In the genomic region with DNA sequence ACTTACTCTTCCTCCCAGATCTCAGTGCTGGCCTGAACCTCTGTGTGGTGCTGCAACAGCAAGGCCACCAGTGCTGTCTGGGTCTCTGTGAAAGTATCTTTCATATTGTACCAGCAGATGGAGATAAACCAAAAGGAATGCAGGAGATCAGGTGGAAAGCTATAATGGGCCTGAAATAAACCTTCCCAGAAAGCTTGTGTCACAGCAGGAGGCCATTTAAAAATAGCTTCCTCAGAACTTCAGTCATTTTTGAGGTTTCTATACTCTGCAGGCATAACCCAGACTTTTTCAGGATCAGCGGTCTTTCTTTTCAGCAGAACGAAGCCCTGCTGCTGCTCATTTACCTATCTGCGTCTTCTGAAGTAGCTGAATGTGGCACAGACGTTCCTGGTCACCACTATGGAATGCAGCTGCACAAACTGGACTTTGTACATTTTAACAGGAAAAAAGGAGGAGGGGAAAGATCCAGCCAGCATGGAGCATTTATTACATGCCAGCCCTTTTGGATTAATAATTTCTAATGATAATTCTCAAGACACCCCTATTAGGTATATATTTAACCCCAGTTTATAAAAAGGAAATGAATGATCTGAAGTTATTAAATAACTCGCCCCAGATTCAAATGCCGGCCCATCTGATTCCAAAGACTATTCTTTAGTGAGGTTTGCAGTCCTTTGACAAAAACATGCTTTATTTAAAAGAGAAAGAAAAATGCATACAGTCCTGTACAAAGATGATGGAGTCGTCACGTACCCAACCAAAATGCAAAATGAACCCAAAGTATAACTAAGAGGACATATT, we compare ENCODE assay signal across 8 cellular contexts.
DNase-seq lines count a peak whose midpoint lies in the region; ATAC-seq, FAIRE-seq and TF ChIP-seq lines count a peak whose summit lies in the region.

No MANE protein-coding gene starts in this region.

- peak; percentile 71 for FAIRE-seq in A204.1 (lab: Jason Lieb, UNC)

- TF ChIP-seq CTCF in right atrium auricular region (IDR thresholded peaks at IDR 0.05), result peak; percentile 34 to 60

- H3K4me3 ChIP-seq in right atrium auricular region, result peak overlapping the region in 1 of 2 donors; percentile 6

- H3K27me3 ChIP-seq in right atrium auricular region, result no peaks in the 10 kb centered on the region

- DNase-seq in EL, result peak; percentile 75
- peak; percentile 41 for DNase-seq in NCI-H2196 treated with DMSO at 0.1 percent for 48 hours (lab: John Stamatoyannopoulos, UW; ENCODE audit: unreplicated experiment)
- DNase-seq in amniotic stem cell (lab: John Stamatoyannopoulos, UW), result peak; percentile 34
- DNase-seq in right atrium auricular region (ENCODE audit: low spot score), result no peak
- DNase-seq in sciatic nerve (ENCODE audit: low spot score), result no peak

- H3K9me3 ChIP-seq in right atrium auricular region, result no peaks in the 10 kb centered on the region

- ATAC-seq in HG02642 (IDR thresholded peaks at IDR 0.05; ENCODE audit: poor library complexity, unreplicated experiment), result peak; percentile 52
- ATAC-seq in sciatic nerve, result peak; percentile 89
- ATAC-seq in HG03565 (IDR thresholded peaks at IDR 0.05; ENCODE audit: unreplicated experiment), result no peak

- intact Hi-C loops in sciatic nerve (cut with DNase I), result loop anchor here (10.0 kb wide), 1 partner anchor 384 kb away; no protein-coding TSS in a partner anchor

- H3K27ac ChIP-seq in right atrium auricular region, result peak overlapping the region in 1 of 2 donors; percentile 23

- peaks cover 0 to 7% of the 10 kb centered on the region in 2 donors for H3K4me1 ChIP-seq in right atrium auricular region

- H3K36me3 ChIP-seq in right atrium auricular region, result no peaks in the 10 kb centered on the region

Comparison
In these comparisons a context has a peak if more than half of its experiments do, and no peak if none do; other contexts are left out.
1. DNase-seq: peak in EL (single experiment), NCI-H2196 treated with DMSO at 0.1 percent for 48 hours (single experiment) and amniotic stem cell (single experiment); none in right atrium auricular region (single experiment) and sciatic nerve (single experiment).